Comparison of ENCODE assay signal across 1 cellular context in the genomic region with DNA sequence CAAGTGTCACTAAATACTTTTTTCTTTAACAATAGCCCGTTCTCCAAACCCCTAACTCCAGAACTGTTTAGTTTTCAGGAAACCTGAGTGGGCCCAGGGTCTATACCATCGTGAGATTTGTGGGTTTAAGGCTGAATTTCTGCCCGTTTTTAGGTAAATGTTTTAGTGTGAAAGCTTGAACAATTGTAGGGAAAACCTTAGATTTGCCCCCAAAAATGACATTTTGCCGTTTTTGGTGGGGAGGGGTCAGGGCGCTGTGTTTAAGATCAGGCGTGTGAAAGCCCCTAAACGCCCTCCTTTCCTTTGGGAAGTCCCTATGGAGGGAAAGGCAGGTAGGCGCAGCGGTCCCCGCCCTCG.
TF ChIP-seq lines count a peak whose summit lies in the region.

No MANE protein-coding gene starts in this region.

TF ChIP-seq in GM12878, 131 proteins besides CTCF, POLR2A, EP300 and RAD21 (continued from another document):
- TF ChIP-seq, protein P1, sequence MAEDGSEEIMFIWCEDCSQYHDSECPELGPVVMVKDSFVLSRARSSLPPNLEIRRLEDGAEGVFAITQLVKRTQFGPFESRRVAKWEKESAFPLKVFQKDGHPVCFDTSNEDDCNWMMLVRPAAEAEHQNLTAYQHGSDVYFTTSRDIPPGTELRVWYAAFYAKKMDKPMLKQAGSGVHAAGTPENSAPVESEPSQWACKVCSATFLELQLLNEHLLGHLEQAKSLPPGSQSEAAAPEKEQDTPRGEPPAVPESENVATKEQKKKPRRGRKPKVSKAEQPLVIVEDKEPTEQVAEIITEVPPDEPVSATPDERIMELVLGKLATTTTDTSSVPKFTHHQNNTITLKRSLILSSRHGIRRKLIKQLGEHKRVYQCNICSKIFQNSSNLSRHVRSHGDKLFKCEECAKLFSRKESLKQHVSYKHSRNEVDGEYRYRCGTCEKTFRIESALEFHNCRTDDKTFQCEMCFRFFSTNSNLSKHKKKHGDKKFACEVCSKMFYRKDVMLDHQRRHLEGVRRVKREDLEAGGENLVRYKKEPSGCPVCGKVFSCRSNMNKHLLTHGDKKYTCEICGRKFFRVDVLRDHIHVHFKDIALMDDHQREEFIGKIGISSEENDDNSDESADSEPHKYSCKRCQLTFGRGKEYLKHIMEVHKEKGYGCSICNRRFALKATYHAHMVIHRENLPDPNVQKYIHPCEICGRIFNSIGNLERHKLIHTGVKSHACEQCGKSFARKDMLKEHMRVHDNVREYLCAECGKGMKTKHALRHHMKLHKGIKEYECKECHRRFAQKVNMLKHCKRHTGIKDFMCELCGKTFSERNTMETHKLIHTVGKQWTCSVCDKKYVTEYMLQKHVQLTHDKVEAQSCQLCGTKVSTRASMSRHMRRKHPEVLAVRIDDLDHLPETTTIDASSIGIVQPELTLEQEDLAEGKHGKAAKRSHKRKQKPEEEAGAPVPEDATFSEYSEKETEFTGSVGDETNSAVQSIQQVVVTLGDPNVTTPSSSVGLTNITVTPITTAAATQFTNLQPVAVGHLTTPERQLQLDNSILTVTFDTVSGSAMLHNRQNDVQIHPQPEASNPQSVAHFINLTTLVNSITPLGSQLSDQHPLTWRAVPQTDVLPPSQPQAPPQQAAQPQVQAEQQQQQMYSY (CRISPR knock-in tag; IDR thresholded peaks at IDR 0.05): no peak
- TF ChIP-seq FOXK2 (IDR thresholded peaks at IDR 0.05) (no peak), BHLHE40 (IDR thresholded peaks at IDR 0.05; ENCODE audit: borderline replicate concordance in 1 of 2, low read depth in 2 of 2, low read length in 1 of 2) (no peak), RELB (IDR thresholded peaks at IDR 0.05; ENCODE audit: low read depth) (peak; percentile 65; the same call in 1 of the 2 replicates), IKZF2 (IDR thresholded peaks at IDR 0.05) (peak in 1 of 2 experiments; percentile 49; a peak in 3 of 4 replicates)
